ENCODE assay signal across 8 cellular contexts in the genomic region with DNA sequence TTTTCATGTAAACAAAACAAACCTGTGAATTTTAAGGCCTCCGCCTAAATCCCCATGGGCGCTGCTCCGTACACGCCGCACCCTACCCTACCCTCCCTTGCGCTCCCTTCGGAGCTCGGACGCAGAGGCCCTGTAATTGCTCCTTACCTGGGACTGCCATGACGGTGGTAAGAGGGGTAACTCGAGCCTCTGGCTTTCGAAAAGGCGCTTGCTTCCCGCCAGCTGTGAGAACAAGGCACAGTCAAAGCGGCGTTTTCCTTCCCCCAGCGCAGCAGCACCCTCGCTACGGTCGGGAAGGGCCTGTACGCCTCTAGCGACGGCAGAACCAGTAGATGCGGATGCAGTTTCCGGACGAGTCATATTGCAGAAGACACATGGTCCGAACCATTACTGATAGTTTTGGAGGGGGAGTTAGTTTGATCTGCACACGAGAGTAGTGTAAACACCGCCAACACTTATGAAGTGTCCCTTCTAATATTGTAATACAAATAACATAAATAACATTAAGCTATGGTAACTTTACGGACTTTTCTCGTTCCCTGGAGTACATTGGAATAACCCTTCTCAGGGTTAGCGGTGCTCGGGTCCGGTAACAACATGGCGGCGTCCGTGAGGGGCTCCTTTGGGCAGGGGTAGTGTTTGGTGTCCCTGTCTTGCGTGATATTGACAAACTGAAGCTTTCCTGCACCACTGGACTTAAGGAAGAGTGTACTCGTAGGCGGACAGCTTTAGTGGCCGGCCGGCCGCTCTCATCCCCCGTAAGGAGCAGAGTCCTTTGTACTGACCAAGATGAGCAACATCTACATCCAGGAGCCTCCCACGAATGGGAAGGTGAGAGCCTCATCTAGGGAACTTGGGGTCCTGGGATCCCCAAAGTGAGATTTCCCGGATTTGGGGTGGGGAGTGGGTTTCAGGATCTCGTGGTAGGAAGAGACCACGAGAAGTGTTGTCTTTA. TPM values are rescaled to one million over a fixed set of nuclear protein-coding genes. Genes with fewer than 3 reads are reported as not detected.
DNase-seq lines count a peak whose midpoint lies in the region; ATAC-seq and TF ChIP-seq lines count a peak whose summit lies in the region.

CWC27 (plus strand) TSS at position 573 of the 955 bp plus-strand sequence; CDS start at position 790, 217 bp downstream.
SREK1IP1 (minus strand) TSS at position 334 of the 955 bp plus-strand sequence; CDS start at position 160, 174 bp downstream.

- H3K4me1 Mint-ChIP-seq in activated B cell treated with CpG ODN at 0.5 μM for 24 hours = peaks cover 62% of the 10 kb centered on the region

- H3K4me3 Mint-ChIP-seq in activated B cell treated with CpG ODN at 0.5 μM for 24 hours = peak within 1 kb of the TSS; percentile 100

- intact Hi-C loops in activated B cell treated with CpG ODN at 0.5 μM for 24 hours (cut with micrococcal nuclease) = loop anchor here (1.0 to 10.0 kb wide), 5 partner anchors 266 to 1376 kb away; partner anchors contain the start of genes CENPK, PPWD1, SREK1 and TRIM23

- peak within 1 kb of the TSS; percentile 99 for H3K27ac Mint-ChIP-seq in activated B cell treated with CpG ODN at 0.5 μM for 24 hours

- no peaks in the 10 kb centered on the region for H3K9me3 Mint-ChIP-seq in activated B cell treated with CpG ODN at 0.5 μM for 24 hours

- ATAC-seq in GM18873 (IDR thresholded peaks at IDR 0.05; ENCODE audit: low FRiP score, unreplicated experiment) = peak; percentile 99
- peak; percentile 97 for ATAC-seq in HG03139 (IDR thresholded peaks at IDR 0.05; ENCODE audit: unreplicated experiment)
- peak; percentile 95 for ATAC-seq in activated B cell treated with CpG ODN at 0.5 μM for 24 hours (ENCODE audit: low read depth)

- POLR2A ChIA-PET in activated B cell treated with CpG ODN at 0.5 μM for 24 hours (lab: Charles Lee) = interaction anchor here (0.7 to 1.5 kb wide), 3 partner anchors 42 to 794 kb away, joined by 3 to 7 read pairs (median 6); partner anchors contain the start of genes CENPK and PPWD1

- no peaks in the 10 kb centered on the region for H3K27me3 Mint-ChIP-seq in activated B cell treated with CpG ODN at 0.5 μM for 24 hours

- DNase-seq in AG08395 (ENCODE audit: low spot score) (peak; percentile 86), NCI-H2227 (lab: John Stamatoyannopoulos, UW; ENCODE audit: unreplicated experiment) (peak; percentile 87), activated B cell treated with CpG ODN at 0.5 μM for 24 hours (peak; percentile 69), caudate nucleus (lab: John Stamatoyannopoulos, UW) (peak; percentile 31 to 91 (median 77)), iris pigment epithelial cell (ENCODE audit: low read depth) (peak; percentile 95)
- peak; percentile 66 to 67 for DNase-seq in stimulated activated CD4-positive, alpha-beta T cell treated with anti-CD3 and anti-CD28 coated beads, Interleukin-12 subunit alpha, Interleukin-12 subunit beta, amount 100 ng/mL, for 24 hours (ENCODE audit: low read depth in 2 of 2)

- no peak for TF ChIP-seq CTCF in activated B cell treated with CpG ODN at 0.5 μM for 24 hours (IDR thresholded peaks at IDR 0.05)

- H3K27ac ChIP-seq in caudate nucleus (ENCODE audit: low read depth, low read length) = peak within 1 kb of the TSS; percentile 94

- CTCF ChIA-PET in activated B cell treated with CpG ODN at 0.5 μM for 24 hours (lab: Charles Lee) = interaction anchor here (0.7 to 1.2 kb wide), 3 partner anchors 133 to 716 kb away, joined by 3 to 7 read pairs (median 3); no protein-coding TSS in a partner anchor

- H3K36me3 Mint-ChIP-seq in activated B cell treated with CpG ODN at 0.5 μM for 24 hours (ENCODE audit: low read depth) = peaks cover 24% of the 10 kb centered on the region

RNA-seq across cellular contexts. Expression of gene CWC27, which starts in this region (rescaled TPM):
- 28.9 and 29.2 TPM in 2 replicates for total RNA-seq in activated B cell treated with CpG ODN at 0.5 μM for 24 hours

RNA-seq across cellular contexts. Expression of gene SREK1IP1, which starts in this region (rescaled TPM):
- 21.7 and 22.2 TPM in 2 replicates for total RNA-seq in activated B cell treated with CpG ODN at 0.5 μM for 24 hours

Comparison
In these comparisons a context has a peak if more than half of its experiments do, and no peak if none do; other contexts are left out.
1. Peak in every context shown above with its lines: DNase-seq, ATAC-seq and H3K27ac ChIP-seq.